28 cellular contexts compared by ENCODE assay signal in the genomic region with DNA sequence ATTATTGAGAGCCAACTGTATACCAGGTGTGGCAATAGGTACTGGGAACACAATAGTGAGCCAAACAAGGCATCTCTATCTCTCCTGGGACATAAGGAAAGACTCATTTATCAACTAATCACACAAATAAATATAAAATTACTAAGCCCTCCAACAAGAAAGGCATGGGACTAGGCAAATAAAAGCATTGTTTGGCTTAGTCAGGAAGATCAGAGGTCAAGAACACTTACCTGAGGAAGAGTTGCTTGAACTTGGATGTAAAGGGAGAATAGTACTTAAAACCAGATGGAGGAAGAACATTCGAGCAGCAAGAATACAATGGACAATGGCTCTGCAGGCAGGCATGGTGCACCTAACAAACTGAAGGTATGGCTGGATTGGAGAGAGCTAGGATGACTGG.
"Had no signal": no experiment of that assay in that cellular context is flagged by ENCODE, and none has a peak within 500 bp of the region (broad histone marks: within the 10 kb centered on the region; RNA-seq: fewer than 3 reads in every experiment).

No MANE protein-coding gene starts in this region.

- H3K4me3 ChIP-seq: ascending aorta, breast epithelium, cardiac muscle cell, colonic mucosa, esophagus squamous epithelium, gastroesophageal sphincter, heart right ventricle, hepatocyte had no signal

- H3K4me1 ChIP-seq: ascending aorta, breast epithelium, colonic mucosa, esophagus squamous epithelium, gastroesophageal sphincter, heart right ventricle had no signal

- H3K27me3 ChIP-seq: ascending aorta, breast epithelium, cardiac muscle cell, colonic mucosa, esophagus squamous epithelium, gastroesophageal sphincter, hepatocyte had no signal

- H3K9me3 ChIP-seq: ascending aorta, colonic mucosa had no signal

- H3K36me3 ChIP-seq: ascending aorta, breast epithelium, cardiac muscle cell, colonic mucosa, esophagus squamous epithelium, gastroesophageal sphincter, heart right ventricle had no signal

- H3K27ac ChIP-seq: ascending aorta, breast epithelium, cardiac muscle cell, colonic mucosa, epithelial cell of prostate, esophagus squamous epithelium, gastroesophageal sphincter, heart right ventricle, hepatocyte had no signal

- DNase-seq: activated CD4-positive, alpha-beta memory T cell treated with anti-CD3 and anti-CD28 coated beads for 36 hours; activated CD4-positive, alpha-beta T cell treated with anti-CD3 and anti-CD28 coated beads for 36 hours; activated CD4-positive, alpha-beta T cell treated with anti-CD3 and anti-CD28 coated beads, Interleukin-2, amount 10 ng/mL, durations not matched to agents 24 days and 14 days; activated CD4-positive, CD25-positive, alpha-beta regulatory T cell; activated CD4-positive, CD25-positive, alpha-beta regulatory T cell treated with anti-CD3 and anti-CD28 coated beads, Interleukin-2, amount 50 U/mL, for 72 hours; activated CD8-positive, alpha-beta memory T cell treated with anti-CD3 and anti-CD28 coated beads, Interleukin-2, amount 10 ng/mL, durations not matched to agents 7 days and 5 days; activated CD8-positive, alpha-beta memory T cell treated with anti-CD3 and anti-CD28 coated beads, Interleukin-2, amount 50 U/mL, for 4 hours; activated CD8-positive, alpha-beta T cell treated with anti-CD3 and anti-CD28 coated beads, Interleukin-2, amount 10 ng/mL, durations not matched to agents 7 days and 5 days; activated gamma-delta T cell; activated naive CD4-positive, alpha-beta T cell; activated naive CD4-positive, alpha-beta T cell treated with anti-CD3 and anti-CD28 coated beads, Interleukin-2, amount 10 ng/mL, durations not matched to agents 7 days and 5 days; activated naive CD8-positive, alpha-beta T cell treated with anti-CD3 and anti-CD28 coated beads, Interleukin-2, amount 10 ng/mL, durations not matched to agents 7 days and 5 days; activated T-cell treated with anti-CD3 and anti-CD28 coated beads, Interleukin-2, amount 50 U/mL, for 1 hour; activated T-cell treated with anti-CD3 and anti-CD28 coated beads, Interleukin-2, amount 50 U/mL, for 48 hours; central memory CD4-positive, alpha-beta T cell; cerebellar nuclear complex; colonic mucosa; effector CD8-positive, alpha-beta T cell; esophagus squamous epithelium; foreskin melanocyte; heart right ventricle; T1000 had no signal
